In the genomic region with DNA sequence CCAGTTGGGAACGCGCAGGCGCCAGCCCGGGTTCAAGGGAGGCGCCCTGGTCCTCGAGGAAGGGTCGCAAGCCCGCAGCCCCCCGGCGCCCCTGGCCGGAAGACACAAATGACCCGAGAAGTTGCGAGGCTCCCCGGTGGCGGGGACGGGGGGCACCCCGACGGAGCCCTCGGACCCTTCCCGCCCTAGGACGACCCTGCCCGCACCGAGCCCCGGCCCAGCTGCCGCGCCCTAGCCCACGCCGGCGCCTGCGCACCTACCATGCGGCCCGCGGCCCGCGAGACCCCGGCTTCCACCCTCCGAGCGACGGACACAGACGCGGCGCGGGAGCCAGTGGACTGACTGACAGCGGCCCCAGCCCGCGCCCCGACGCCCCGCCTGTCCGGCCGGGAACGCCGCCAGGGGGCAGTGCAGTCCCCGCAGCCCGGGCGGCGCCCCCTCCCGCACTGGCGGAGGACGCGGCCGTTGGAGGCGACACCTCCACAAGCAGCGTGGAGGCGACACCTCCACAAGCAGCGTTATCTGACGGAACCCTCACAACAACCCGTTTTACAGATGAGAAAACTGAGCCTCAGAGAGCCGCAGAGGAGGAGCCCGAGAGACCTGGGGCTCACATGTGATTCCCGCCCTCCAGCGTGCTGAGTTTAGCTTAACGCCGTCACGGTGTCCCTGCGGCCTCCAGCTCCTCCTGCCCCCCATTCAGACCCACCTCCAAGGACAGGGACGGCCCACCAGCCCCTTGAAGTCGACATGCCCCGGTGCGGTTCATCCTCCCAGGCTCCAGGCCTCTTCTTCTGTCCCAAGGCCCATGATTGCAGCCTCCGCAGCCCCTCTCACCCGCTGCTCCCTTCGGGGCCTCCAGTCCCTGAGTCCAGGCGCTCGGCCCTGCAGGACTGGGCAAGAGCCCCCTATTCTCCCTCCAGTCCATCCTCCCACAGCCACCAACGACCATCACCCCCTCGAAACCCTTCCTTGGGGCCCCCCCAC, we compare ENCODE assay signal across 1 cellular context.
TF ChIP-seq lines count a peak whose summit lies in the region.

A gene with protein sequence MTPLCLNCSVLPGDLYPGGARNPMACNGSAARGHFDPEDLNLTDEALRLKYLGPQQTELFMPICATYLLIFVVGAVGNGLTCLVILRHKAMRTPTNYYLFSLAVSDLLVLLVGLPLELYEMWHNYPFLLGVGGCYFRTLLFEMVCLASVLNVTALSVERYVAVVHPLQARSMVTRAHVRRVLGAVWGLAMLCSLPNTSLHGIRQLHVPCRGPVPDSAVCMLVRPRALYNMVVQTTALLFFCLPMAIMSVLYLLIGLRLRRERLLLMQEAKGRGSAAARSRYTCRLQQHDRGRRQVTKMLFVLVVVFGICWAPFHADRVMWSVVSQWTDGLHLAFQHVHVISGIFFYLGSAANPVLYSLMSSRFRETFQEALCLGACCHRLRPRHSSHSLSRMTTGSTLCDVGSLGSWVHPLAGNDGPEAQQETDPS (minus strand): TSS at position 347 of the 987 bp plus-strand sequence. CDS start 84 bp downstream, at position 263.

TF ChIP-seq in HepG2, 621 proteins besides CTCF, POLR2A, EP300 and RAD21 (continued from another document and continues in another):
- TF ChIP-seq ZBTB2 (CRISPR knock-in tag; IDR thresholded peaks at IDR 0.05; ENCODE audit: low read depth) (no peak), ZNF335 (CRISPR knock-in tag; IDR thresholded peaks at IDR 0.05) (no peak), ZNF451 (CRISPR knock-in tag; IDR thresholded peaks at IDR 0.05) (no peak), ZNF724P (CRISPR knock-in tag; IDR thresholded peaks at IDR 0.05; ENCODE audit: borderline replicate concordance) (peak; percentile 75; the same call in 1 of the 2 replicates), ZSCAN20 (CRISPR knock-in tag; IDR thresholded peaks at IDR 0.05; ENCODE audit: borderline replicate concordance) (no peak; the same call in 1 of the 2 replicates), ZNF879 (CRISPR knock-in tag; IDR thresholded peaks at IDR 0.05) (no peak), ZNF761 (CRISPR knock-in tag; conservative IDR thresholded peaks at IDR 0.05) (no peak), KLF15 (CRISPR knock-in tag; IDR thresholded peaks at IDR 0.05; ENCODE audit: borderline replicate concordance) (no peak), HINFP (CRISPR knock-in tag; IDR thresholded peaks at IDR 0.05; ENCODE audit: low read depth) (no peak), HNF4G (IDR thresholded peaks at IDR 0.05; ENCODE audit: borderline replicate concordance, low read depth, low read length) (no peak), HNF4G (CRISPR knock-in tag; IDR thresholded peaks at IDR 0.05; ENCODE audit: borderline replicate concordance, low read depth) (no peak), RFXAP (CRISPR knock-in tag; IDR thresholded peaks at IDR 0.05; ENCODE audit: borderline replicate concordance) (no peak), MED13 (CRISPR knock-in tag; IDR thresholded peaks at IDR 0.05) (no peak), SMYD3 (CRISPR knock-in tag; IDR thresholded peaks at IDR 0.05) (no peak), KAT7 (CRISPR knock-in tag; IDR thresholded peaks at IDR 0.05; ENCODE audit: borderline replicate concordance) (no peak), HNF4A (CRISPR knock-in tag; IDR thresholded peaks at IDR 0.05) (no peak), ATF2 (CRISPR knock-in tag; IDR thresholded peaks at IDR 0.05) (no peak), RBM39 (IDR thresholded peaks at IDR 0.05; ENCODE audit: low read depth, low read length, poor library complexity, severe bottlenecking) (peak; percentile 56), ZNF782 (CRISPR knock-in tag; IDR thresholded peaks at IDR 0.05; ENCODE audit: borderline replicate concordance) (no peak), SMAD1 (CRISPR knock-in tag; IDR thresholded peaks at IDR 0.05; ENCODE audit: borderline replicate concordance, low read depth) (no peak), ZNF878 (CRISPR knock-in tag; IDR thresholded peaks at IDR 0.05) (no peak), UBTF (CRISPR knock-in tag; IDR thresholded peaks at IDR 0.05) (no peak), SP140L (CRISPR knock-in tag; IDR thresholded peaks at IDR 0.05; ENCODE audit: borderline replicate concordance) (no peak), ZNF558 (CRISPR knock-in tag; IDR thresholded peaks at IDR 0.05; ENCODE audit: borderline replicate concordance) (no peak), ZNF773 (CRISPR knock-in tag; IDR thresholded peaks at IDR 0.05; ENCODE audit: borderline replicate concordance) (no peak), PTBP1 (IDR thresholded peaks at IDR 0.05; ENCODE audit: low read depth, low read length, poor library complexity, severe bottlenecking) (no peak), ZMYM3 (CRISPR knock-in tag; IDR thresholded peaks at IDR 0.05) (no peak), ZNF891 (CRISPR knock-in tag; IDR thresholded peaks at IDR 0.05) (no peak), ZNF572 (CRISPR knock-in tag; IDR thresholded peaks at IDR 0.05) (no peak)
- TF ChIP-seq, protein P1, sequence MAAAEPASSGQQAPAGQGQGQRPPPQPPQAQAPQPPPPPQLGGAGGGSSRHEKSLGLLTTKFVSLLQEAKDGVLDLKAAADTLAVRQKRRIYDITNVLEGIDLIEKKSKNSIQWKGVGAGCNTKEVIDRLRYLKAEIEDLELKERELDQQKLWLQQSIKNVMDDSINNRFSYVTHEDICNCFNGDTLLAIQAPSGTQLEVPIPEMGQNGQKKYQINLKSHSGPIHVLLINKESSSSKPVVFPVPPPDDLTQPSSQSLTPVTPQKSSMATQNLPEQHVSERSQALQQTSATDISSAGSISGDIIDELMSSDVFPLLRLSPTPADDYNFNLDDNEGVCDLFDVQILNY (CRISPR knock-in tag; conservative IDR thresholded peaks at IDR 0.05), result no peak
- TF ChIP-seq, protein P2, sequence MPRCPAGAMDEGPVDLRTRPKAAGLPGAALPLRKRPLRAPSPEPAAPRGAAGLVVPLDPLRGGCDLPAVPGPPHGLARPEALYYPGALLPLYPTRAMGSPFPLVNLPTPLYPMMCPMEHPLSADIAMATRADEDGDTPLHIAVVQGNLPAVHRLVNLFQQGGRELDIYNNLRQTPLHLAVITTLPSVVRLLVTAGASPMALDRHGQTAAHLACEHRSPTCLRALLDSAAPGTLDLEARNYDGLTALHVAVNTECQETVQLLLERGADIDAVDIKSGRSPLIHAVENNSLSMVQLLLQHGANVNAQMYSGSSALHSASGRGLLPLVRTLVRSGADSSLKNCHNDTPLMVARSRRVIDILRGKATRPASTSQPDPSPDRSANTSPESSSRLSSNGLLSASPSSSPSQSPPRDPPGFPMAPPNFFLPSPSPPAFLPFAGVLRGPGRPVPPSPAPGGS (CRISPR knock-in tag; IDR thresholded peaks at IDR 0.05), result 0 out of 2 replicates have a peak, but pooled peaks have one; percentile 53
- TF ChIP-seq, protein P3, sequence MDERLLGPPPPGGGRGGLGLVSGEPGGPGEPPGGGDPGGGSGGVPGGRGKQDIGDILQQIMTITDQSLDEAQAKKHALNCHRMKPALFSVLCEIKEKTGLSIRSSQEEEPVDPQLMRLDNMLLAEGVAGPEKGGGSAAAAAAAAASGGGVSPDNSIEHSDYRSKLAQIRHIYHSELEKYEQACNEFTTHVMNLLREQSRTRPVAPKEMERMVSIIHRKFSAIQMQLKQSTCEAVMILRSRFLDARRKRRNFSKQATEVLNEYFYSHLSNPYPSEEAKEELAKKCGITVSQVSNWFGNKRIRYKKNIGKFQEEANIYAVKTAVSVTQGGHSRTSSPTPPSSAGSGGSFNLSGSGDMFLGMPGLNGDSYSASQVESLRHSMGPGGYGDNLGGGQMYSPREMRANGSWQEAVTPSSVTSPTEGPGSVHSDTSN (CRISPR knock-in tag; IDR thresholded peaks at IDR 0.05), result no peak
- TF ChIP-seq, protein P4, sequence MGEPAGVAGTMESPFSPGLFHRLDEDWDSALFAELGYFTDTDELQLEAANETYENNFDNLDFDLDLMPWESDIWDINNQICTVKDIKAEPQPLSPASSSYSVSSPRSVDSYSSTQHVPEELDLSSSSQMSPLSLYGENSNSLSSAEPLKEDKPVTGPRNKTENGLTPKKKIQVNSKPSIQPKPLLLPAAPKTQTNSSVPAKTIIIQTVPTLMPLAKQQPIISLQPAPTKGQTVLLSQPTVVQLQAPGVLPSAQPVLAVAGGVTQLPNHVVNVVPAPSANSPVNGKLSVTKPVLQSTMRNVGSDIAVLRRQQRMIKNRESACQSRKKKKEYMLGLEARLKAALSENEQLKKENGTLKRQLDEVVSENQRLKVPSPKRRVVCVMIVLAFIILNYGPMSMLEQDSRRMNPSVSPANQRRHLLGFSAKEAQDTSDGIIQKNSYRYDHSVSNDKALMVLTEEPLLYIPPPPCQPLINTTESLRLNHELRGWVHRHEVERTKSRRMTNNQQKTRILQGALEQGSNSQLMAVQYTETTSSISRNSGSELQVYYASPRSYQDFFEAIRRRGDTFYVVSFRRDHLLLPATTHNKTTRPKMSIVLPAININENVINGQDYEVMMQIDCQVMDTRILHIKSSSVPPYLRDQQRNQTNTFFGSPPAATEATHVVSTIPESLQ (CRISPR knock-in tag; conservative IDR thresholded peaks at IDR 0.05), result no peak
- TF ChIP-seq, protein P5, sequence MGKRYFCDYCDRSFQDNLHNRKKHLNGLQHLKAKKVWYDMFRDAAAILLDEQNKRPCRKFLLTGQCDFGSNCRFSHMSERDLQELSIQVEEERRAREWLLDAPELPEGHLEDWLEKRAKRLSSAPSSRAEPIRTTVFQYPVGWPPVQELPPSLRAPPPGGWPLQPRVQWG (CRISPR knock-in tag; IDR thresholded peaks at IDR 0.05; ENCODE audit: borderline replicate concordance, low read depth), result no peak
- TF ChIP-seq, protein P6, sequence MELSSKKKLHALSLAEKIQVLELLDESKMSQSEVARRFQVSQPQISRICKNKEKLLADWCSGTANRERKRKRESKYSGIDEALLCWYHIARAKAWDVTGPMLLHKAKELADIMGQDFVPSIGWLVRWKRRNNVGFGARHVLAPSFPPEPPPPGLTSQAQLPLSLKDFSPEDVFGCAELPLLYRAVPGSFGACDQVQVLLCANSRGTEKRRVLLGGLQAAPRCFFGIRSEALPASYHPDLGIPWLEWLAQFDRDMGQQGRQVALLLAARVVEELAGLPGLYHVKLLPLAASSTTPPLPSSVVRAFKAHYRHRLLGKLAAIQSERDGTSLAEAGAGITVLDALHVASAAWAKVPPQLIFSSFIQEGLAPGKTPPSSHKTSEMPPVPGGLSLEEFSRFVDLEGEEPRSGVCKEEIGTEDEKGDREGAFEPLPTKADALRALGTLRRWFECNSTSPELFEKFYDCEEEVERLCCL (CRISPR knock-in tag; IDR thresholded peaks at IDR 0.05; ENCODE audit: borderline replicate concordance), result no peak
- TF ChIP-seq, protein P7, sequence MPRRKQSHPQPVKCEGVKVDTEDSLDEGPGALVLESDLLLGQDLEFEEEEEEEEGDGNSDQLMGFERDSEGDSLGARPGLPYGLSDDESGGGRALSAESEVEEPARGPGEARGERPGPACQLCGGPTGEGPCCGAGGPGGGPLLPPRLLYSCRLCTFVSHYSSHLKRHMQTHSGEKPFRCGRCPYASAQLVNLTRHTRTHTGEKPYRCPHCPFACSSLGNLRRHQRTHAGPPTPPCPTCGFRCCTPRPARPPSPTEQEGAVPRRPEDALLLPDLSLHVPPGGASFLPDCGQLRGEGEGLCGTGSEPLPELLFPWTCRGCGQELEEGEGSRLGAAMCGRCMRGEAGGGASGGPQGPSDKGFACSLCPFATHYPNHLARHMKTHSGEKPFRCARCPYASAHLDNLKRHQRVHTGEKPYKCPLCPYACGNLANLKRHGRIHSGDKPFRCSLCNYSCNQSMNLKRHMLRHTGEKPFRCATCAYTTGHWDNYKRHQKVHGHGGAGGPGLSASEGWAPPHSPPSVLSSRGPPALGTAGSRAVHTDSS (CRISPR knock-in tag; conservative IDR thresholded peaks at IDR 0.05), result no peak
